In genomic region chr12:57224973-57225679, GRCh38 we compare ENCODE assay signal across 1 cellular context.
TF ChIP-seq lines count a peak whose summit lies in the region.

No MANE protein-coding gene starts in this region.

TF ChIP-seq in WTC11, 78 proteins besides CTCF, POLR2A, EP300 and RAD21 (continued from another document):
- TF ChIP-seq, protein P1, sequence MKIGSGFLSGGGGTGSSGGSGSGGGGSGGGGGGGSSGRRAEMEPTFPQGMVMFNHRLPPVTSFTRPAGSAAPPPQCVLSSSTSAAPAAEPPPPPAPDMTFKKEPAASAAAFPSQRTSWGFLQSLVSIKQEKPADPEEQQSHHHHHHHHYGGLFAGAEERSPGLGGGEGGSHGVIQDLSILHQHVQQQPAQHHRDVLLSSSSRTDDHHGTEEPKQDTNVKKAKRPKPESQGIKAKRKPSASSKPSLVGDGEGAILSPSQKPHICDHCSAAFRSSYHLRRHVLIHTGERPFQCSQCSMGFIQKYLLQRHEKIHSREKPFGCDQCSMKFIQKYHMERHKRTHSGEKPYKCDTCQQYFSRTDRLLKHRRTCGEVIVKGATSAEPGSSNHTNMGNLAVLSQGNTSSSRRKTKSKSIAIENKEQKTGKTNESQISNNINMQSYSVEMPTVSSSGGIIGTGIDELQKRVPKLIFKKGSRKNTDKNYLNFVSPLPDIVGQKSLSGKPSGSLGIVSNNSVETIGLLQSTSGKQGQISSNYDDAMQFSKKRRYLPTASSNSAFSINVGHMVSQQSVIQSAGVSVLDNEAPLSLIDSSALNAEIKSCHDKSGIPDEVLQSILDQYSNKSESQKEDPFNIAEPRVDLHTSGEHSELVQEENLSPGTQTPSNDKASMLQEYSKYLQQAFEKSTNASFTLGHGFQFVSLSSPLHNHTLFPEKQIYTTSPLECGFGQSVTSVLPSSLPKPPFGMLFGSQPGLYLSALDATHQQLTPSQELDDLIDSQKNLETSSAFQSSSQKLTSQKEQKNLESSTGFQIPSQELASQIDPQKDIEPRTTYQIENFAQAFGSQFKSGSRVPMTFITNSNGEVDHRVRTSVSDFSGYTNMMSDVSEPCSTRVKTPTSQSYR (CRISPR knock-in tag; IDR thresholded peaks at IDR 0.05), result no peak; the same call in 1 of the 2 replicates
- TF ChIP-seq, protein P2, sequence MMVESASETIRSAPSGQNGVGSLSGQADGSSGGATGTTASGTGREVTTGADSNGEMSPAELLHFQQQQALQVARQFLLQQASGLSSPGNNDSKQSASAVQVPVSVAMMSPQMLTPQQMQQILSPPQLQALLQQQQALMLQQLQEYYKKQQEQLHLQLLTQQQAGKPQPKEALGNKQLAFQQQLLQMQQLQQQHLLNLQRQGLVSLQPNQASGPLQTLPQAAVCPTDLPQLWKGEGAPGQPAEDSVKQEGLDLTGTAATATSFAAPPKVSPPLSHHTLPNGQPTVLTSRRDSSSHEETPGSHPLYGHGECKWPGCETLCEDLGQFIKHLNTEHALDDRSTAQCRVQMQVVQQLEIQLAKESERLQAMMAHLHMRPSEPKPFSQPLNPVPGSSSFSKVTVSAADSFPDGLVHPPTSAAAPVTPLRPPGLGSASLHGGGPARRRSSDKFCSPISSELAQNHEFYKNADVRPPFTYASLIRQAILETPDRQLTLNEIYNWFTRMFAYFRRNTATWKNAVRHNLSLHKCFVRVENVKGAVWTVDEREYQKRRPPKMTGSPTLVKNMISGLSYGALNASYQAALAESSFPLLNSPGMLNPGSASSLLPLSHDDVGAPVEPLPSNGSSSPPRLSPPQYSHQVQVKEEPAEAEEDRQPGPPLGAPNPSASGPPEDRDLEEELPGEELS (CRISPR knock-in tag; IDR thresholded peaks at IDR 0.05), result 0 out of 2 replicates have a peak, but pooled peaks have one; percentile 30
- TF ChIP-seq ZNF138 (CRISPR knock-in tag; conservative IDR thresholded peaks at IDR 0.05) (no peak), ZNF396 (CRISPR knock-in tag; IDR thresholded peaks at IDR 0.05; ENCODE audit: borderline replicate concordance) (no peak), ATF1 (CRISPR knock-in tag; IDR thresholded peaks at IDR 0.05) (no peak), ZNF423 (CRISPR knock-in tag; IDR thresholded peaks at IDR 0.05) (no peak), CREB1 (CRISPR knock-in tag; IDR thresholded peaks at IDR 0.05) (no peak), STAT6 (CRISPR knock-in tag; conservative IDR thresholded peaks at IDR 0.05; ENCODE audit: low read depth) (no peak), MYBL2 (CRISPR knock-in tag; IDR thresholded peaks at IDR 0.05) (peak; percentile 73; the same call in 1 of the 2 replicates), NR2C2 (CRISPR knock-in tag; IDR thresholded peaks at IDR 0.05) (no peak), TEAD1 (CRISPR knock-in tag; IDR thresholded peaks at IDR 0.05) (no peak; the same call in 1 of the 2 replicates), ZNF416 (CRISPR knock-in tag; IDR thresholded peaks at IDR 0.05) (no peak), SP1 (CRISPR knock-in tag; conservative IDR thresholded peaks at IDR 0.05) (peak; percentile 73), OVOL2 (CRISPR knock-in tag; IDR thresholded peaks at IDR 0.05; ENCODE audit: borderline replicate concordance) (no peak)
- TF ChIP-seq, protein P3, sequence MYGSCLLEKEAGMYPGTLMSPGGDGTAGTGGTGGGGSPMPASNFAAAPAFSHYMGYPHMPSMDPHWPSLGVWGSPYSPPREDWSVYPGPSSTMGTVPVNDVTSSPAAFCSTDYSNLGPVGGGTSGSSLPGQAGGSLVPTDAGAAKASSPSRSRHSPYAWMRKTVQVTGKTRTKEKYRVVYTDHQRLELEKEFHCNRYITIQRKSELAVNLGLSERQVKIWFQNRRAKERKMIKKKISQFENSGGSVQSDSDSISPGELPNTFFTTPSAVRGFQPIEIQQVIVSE (CRISPR knock-in tag; IDR thresholded peaks at IDR 0.05; ENCODE audit: borderline replicate concordance), result no peak
- TF ChIP-seq, protein P4, sequence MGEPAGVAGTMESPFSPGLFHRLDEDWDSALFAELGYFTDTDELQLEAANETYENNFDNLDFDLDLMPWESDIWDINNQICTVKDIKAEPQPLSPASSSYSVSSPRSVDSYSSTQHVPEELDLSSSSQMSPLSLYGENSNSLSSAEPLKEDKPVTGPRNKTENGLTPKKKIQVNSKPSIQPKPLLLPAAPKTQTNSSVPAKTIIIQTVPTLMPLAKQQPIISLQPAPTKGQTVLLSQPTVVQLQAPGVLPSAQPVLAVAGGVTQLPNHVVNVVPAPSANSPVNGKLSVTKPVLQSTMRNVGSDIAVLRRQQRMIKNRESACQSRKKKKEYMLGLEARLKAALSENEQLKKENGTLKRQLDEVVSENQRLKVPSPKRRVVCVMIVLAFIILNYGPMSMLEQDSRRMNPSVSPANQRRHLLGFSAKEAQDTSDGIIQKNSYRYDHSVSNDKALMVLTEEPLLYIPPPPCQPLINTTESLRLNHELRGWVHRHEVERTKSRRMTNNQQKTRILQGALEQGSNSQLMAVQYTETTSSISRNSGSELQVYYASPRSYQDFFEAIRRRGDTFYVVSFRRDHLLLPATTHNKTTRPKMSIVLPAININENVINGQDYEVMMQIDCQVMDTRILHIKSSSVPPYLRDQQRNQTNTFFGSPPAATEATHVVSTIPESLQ (CRISPR knock-in tag; IDR thresholded peaks at IDR 0.05), result no peak
